ENCODE assay signal across 39 cellular contexts in genomic region chr1:65568285-65568684, GRCh38.
"Had no signal": no experiment of that assay in that cellular context is flagged by ENCODE, and none has a peak within 500 bp of the region (broad histone marks: within the 10 kb centered on the region; RNA-seq: fewer than 3 reads in every experiment).

No MANE protein-coding gene starts in this region.

- H3K27me3 ChIP-seq: adrenal gland, ascending aorta, body of pancreas, brain microvascular endothelial cell, breast epithelium, cardiac muscle cell had no signal

- H3K4me1 Mint-ChIP-seq: activated naive CD4-positive, alpha-beta T cell treated with anti-CD3 and anti-CD28 coated beads, Interleukin-2, amount 10 ng/mL, durations not matched to agents 7 days and 5 days; activated naive CD4-positive, alpha-beta T cell treated with anti-CD3 and anti-CD28 coated beads, Interleukin-2, amount 50 U/mL, for 24 hours; activated naive CD8-positive, alpha-beta T cell treated with anti-CD3 and anti-CD28 coated beads for 36 hours; activated naive CD8-positive, alpha-beta T cell treated with anti-CD3 and anti-CD28 coated beads, Interleukin-2, amount 10 ng/mL, durations not matched to agents 7 days and 5 days; activated naive CD8-positive, alpha-beta T cell treated with anti-CD3 and anti-CD28 coated beads, Interleukin-2, amount 50 U/mL, for 24 hours; activated T-helper 17 cell treated with anti-CD3 and anti-CD28 coated beads, Interleukin-2, amount 50 U/mL, for 72 hours; central memory CD8-positive, alpha-beta T cell had no signal

- H3K4me3 Mint-ChIP-seq: activated naive CD4-positive, alpha-beta T cell treated with anti-CD3 and anti-CD28 coated beads for 36 hours; activated naive CD4-positive, alpha-beta T cell treated with anti-CD3 and anti-CD28 coated beads, Interleukin-2, amount 10 ng/mL, durations not matched to agents 7 days and 5 days; activated naive CD4-positive, alpha-beta T cell treated with anti-CD3 and anti-CD28 coated beads, Interleukin-2, amount 50 U/mL, for 24 hours; activated naive CD8-positive, alpha-beta T cell; activated naive CD8-positive, alpha-beta T cell treated with anti-CD3 and anti-CD28 coated beads for 36 hours; activated naive CD8-positive, alpha-beta T cell treated with anti-CD3 and anti-CD28 coated beads, Interleukin-2, amount 10 ng/mL, durations not matched to agents 7 days and 5 days; activated naive CD8-positive, alpha-beta T cell treated with anti-CD3 and anti-CD28 coated beads, Interleukin-2, amount 50 U/mL, for 24 hours; activated T-cell treated with anti-CD3 and anti-CD28 coated beads, Interleukin-2, amount 50 U/mL, for 24 hours; activated T-cell treated with anti-CD3 and anti-CD28 coated beads, Interleukin-2, amount 50 U/mL, for 4 hours; activated T-cell treated with anti-CD3 and anti-CD28 coated beads, Interleukin-2, amount 50 U/mL, for 72 hours; activated T-helper 1 cell treated with anti-CD3 and anti-CD28 coated beads, Interleukin-12 subunit alpha, Interleukin-12 subunit beta, Interleukin-2, Interleukin-4 antibody, amounts not matched to agents 30 ng/mL and 10 ng/mL and 1 ng/mL, durations not matched to agents 14 hours and 24 hours and 36 hours; activated T-helper 17 cell treated with anti-CD3 and anti-CD28 coated beads, Interleukin-2, amount 50 U/mL, for 72 hours; brain; central memory CD8-positive, alpha-beta T cell had no signal

- DNase-seq: activated effector memory CD4-positive, alpha-beta T cell treated with anti-CD3 and anti-CD28 coated beads, Interleukin-2, amount 50 U/mL, for 16 hours; activated effector memory CD4-positive, alpha-beta T cell treated with Interleukin-2 at 50 U/mL for 16 hours; activated gamma-delta T cell; activated gamma-delta T cell treated with Interleukin-2 at 50 U/mL for 16 hours; activated naive CD4-positive, alpha-beta T cell; activated naive CD4-positive, alpha-beta T cell treated with anti-CD3 and anti-CD28 coated beads for 36 hours; activated naive CD4-positive, alpha-beta T cell treated with anti-CD3 and anti-CD28 coated beads, Interleukin-2, amount 10 ng/mL, durations not matched to agents 7 days and 5 days; activated naive CD4-positive, alpha-beta T cell treated with anti-CD3 and anti-CD28 coated beads, Interleukin-2, amount 50 U/mL, for 16 hours; activated naive CD4-positive, alpha-beta T cell treated with Interleukin-2 at 50 U/mL for 16 hours; activated naive CD8-positive, alpha-beta T cell treated with anti-CD3 and anti-CD28 coated beads for 36 hours; activated naive CD8-positive, alpha-beta T cell treated with anti-CD3 and anti-CD28 coated beads, Interleukin-2, amount 10 ng/mL, durations not matched to agents 7 days and 5 days; activated naive CD8-positive, alpha-beta T cell treated with anti-CD3 and anti-CD28 coated beads, Interleukin-2, amount 50 U/mL, for 24 hours; activated T-cell treated with anti-CD3 and anti-CD28 coated beads, Interleukin-2, amount 50 U/mL, for 24 hours; activated T-cell treated with anti-CD3 and anti-CD28 coated beads, Interleukin-2, amount 50 U/mL, for 4 hours; activated T-cell treated with anti-CD3 and anti-CD28 coated beads, Interleukin-2, amount 50 U/mL, for 48 hours; activated T-cell treated with anti-CD3 and anti-CD28 coated beads, Interleukin-2, amount 50 U/mL, for 72 hours; adrenal gland; amniotic stem cell; amygdala; anterior cingulate cortex; aorta; body of pancreas; brain microvascular endothelial cell; caudate nucleus; central memory CD4-positive, alpha-beta T cell; cerebellar nuclear complex had no signal

- H3K36me3 Mint-ChIP-seq: activated naive CD4-positive, alpha-beta T cell treated with anti-CD3 and anti-CD28 coated beads, Interleukin-2, amount 10 ng/mL, durations not matched to agents 7 days and 5 days; activated naive CD8-positive, alpha-beta T cell treated with anti-CD3 and anti-CD28 coated beads, Interleukin-2, amount 10 ng/mL, durations not matched to agents 7 days and 5 days had no signal

- H3K27ac Mint-ChIP-seq: activated naive CD4-positive, alpha-beta T cell treated with anti-CD3 and anti-CD28 coated beads for 36 hours; activated naive CD4-positive, alpha-beta T cell treated with anti-CD3 and anti-CD28 coated beads, Interleukin-2, amount 10 ng/mL, durations not matched to agents 7 days and 5 days; activated naive CD4-positive, alpha-beta T cell treated with anti-CD3 and anti-CD28 coated beads, Interleukin-2, amount 50 U/mL, for 24 hours; activated naive CD4-positive, alpha-beta T cell treated with anti-CD3 and anti-CD28 coated beads, Interleukin-2, amount 50 U/mL, for 72 hours; activated naive CD8-positive, alpha-beta T cell; activated naive CD8-positive, alpha-beta T cell treated with anti-CD3 and anti-CD28 coated beads for 36 hours; activated naive CD8-positive, alpha-beta T cell treated with anti-CD3 and anti-CD28 coated beads, Interleukin-2, amount 10 ng/mL, durations not matched to agents 7 days and 5 days; activated naive CD8-positive, alpha-beta T cell treated with anti-CD3 and anti-CD28 coated beads, Interleukin-2, amount 50 U/mL, for 24 hours; activated T-cell treated with anti-CD3 and anti-CD28 coated beads, Interleukin-2, amount 50 U/mL, for 24 hours; activated T-cell treated with anti-CD3 and anti-CD28 coated beads, Interleukin-2, amount 50 U/mL, for 72 hours; activated T-helper 1 cell treated with anti-CD3 and anti-CD28 coated beads, Interleukin-12 subunit alpha, Interleukin-12 subunit beta, Interleukin-2, Interleukin-4 antibody, amounts not matched to agents 30 ng/mL and 10 ng/mL and 1 ng/mL, durations not matched to agents 14 hours and 24 hours and 36 hours; activated T-helper 17 cell treated with anti-CD3 and anti-CD28 coated beads, Interleukin-2, amount 50 U/mL, for 72 hours; activated T-helper 2 cell treated with anti-CD3 and anti-CD28 coated beads, Interferon-gamma antibody, Interleukin-2, Interleukin-4, amounts not matched to agents 10 μg/mL and 5 μg/mL and 100 μg/mL, durations not matched to agents 14 hours and 24 hours and 36 hours; brain had no signal

- H3K27me3 Mint-ChIP-seq: activated naive CD4-positive, alpha-beta T cell treated with anti-CD3 and anti-CD28 coated beads, Interleukin-2, amount 10 ng/mL, durations not matched to agents 7 days and 5 days; activated naive CD4-positive, alpha-beta T cell treated with anti-CD3 and anti-CD28 coated beads, Interleukin-2, amount 50 U/mL, for 24 hours; activated naive CD8-positive, alpha-beta T cell; activated naive CD8-positive, alpha-beta T cell treated with anti-CD3 and anti-CD28 coated beads for 36 hours; activated naive CD8-positive, alpha-beta T cell treated with anti-CD3 and anti-CD28 coated beads, Interleukin-2, amount 10 ng/mL, durations not matched to agents 7 days and 5 days; activated naive CD8-positive, alpha-beta T cell treated with anti-CD3 and anti-CD28 coated beads, Interleukin-2, amount 50 U/mL, for 24 hours; activated T-cell treated with anti-CD3 and anti-CD28 coated beads, Interleukin-2, amount 50 U/mL, for 24 hours; activated T-helper 17 cell treated with anti-CD3 and anti-CD28 coated beads, Interleukin-2, amount 50 U/mL, for 72 hours; brain; central memory CD8-positive, alpha-beta T cell had no signal

- H3K36me3 ChIP-seq: adrenal gland, brain microvascular endothelial cell, breast epithelium, cardiac muscle cell had no signal

- H3K4me3 ChIP-seq: adrenal gland, ascending aorta, body of pancreas, breast epithelium, cardiac muscle cell had no signal

- H3K4me1 ChIP-seq: adrenal gland, ascending aorta, body of pancreas, breast epithelium had no signal

- H3K27ac ChIP-seq: adrenal gland, ascending aorta, body of pancreas, brain microvascular endothelial cell, breast epithelium, cardiac muscle cell had no signal

- H3K9me3 Mint-ChIP-seq: activated naive CD4-positive, alpha-beta T cell treated with anti-CD3 and anti-CD28 coated beads, Interleukin-2, amount 10 ng/mL, durations not matched to agents 7 days and 5 days; activated naive CD4-positive, alpha-beta T cell treated with anti-CD3 and anti-CD28 coated beads, Interleukin-2, amount 50 U/mL, for 24 hours; activated naive CD8-positive, alpha-beta T cell treated with anti-CD3 and anti-CD28 coated beads for 36 hours; activated naive CD8-positive, alpha-beta T cell treated with anti-CD3 and anti-CD28 coated beads, Interleukin-2, amount 10 ng/mL, durations not matched to agents 7 days and 5 days; activated naive CD8-positive, alpha-beta T cell treated with anti-CD3 and anti-CD28 coated beads, Interleukin-2, amount 50 U/mL, for 24 hours; activated T-helper 1 cell treated with anti-CD3 and anti-CD28 coated beads, Interleukin-12 subunit alpha, Interleukin-12 subunit beta, Interleukin-2, Interleukin-4 antibody, amounts not matched to agents 30 ng/mL and 10 ng/mL and 1 ng/mL, durations not matched to agents 14 hours and 24 hours and 36 hours; activated T-helper 2 cell treated with anti-CD3 and anti-CD28 coated beads, Interferon-gamma antibody, Interleukin-2, Interleukin-4, amounts not matched to agents 10 μg/mL and 5 μg/mL and 100 μg/mL, durations not matched to agents 14 hours and 24 hours and 36 hours; central memory CD8-positive, alpha-beta T cell had no signal

- H3K9me3 ChIP-seq: adrenal gland, body of pancreas, breast epithelium had no signal

- ATAC-seq: activated naive CD4-positive, alpha-beta T cell treated with anti-CD3 and anti-CD28 coated beads, Interleukin-2, amount 50 U/mL, for 72 hours; activated naive CD8-positive, alpha-beta T cell treated with anti-CD3 and anti-CD28 coated beads, Interleukin-2, amount 50 U/mL, for 24 hours; activated T-cell treated with anti-CD3 and anti-CD28 coated beads, Interleukin-2, amount 50 U/mL, for 4 hours; activated T-cell treated with anti-CD3 and anti-CD28 coated beads, Interleukin-2, amount 50 U/mL, for 72 hours; activated T-helper 17 cell treated with anti-CD3 and anti-CD28 coated beads, Interleukin-2, amount 50 U/mL, for 72 hours; body of pancreas had no signal

- FAIRE-seq: astrocyte, bronchial epithelial cell had no signal
